1 cellular context compared by ENCODE assay signal in genomic region chr19:14006766-14007562, GRCh38.
TF ChIP-seq lines count a peak whose summit lies in the region.

No MANE protein-coding gene starts in this region.

TF ChIP-seq in HepG2, 621 proteins besides CTCF, POLR2A, EP300 and RAD21 (continued from another document and continues in another):
- TF ChIP-seq SKIL (CRISPR knock-in tag; IDR thresholded peaks at IDR 0.05; ENCODE audit: borderline replicate concordance) (no peak), SOX5 (CRISPR knock-in tag; IDR thresholded peaks at IDR 0.05; ENCODE audit: borderline replicate concordance) (0 out of 2 replicates have a peak, but pooled peaks have one; percentile 33), ZBTB40 (IDR thresholded peaks at IDR 0.05) (no peak), ZBTB40 (CRISPR knock-in tag; IDR thresholded peaks at IDR 0.05) (peak; percentile 64; the same call in 1 of the 2 replicates), MXD4 (CRISPR knock-in tag; IDR thresholded peaks at IDR 0.05) (no peak), ARNTL (CRISPR knock-in tag; IDR thresholded peaks at IDR 0.05) (no peak; the same call in 1 of the 2 replicates), TCF7 (IDR thresholded peaks at IDR 0.05; ENCODE audit: low read depth) (no peak), POLR2AphosphoS2 (IDR thresholded peaks at IDR 0.05; ENCODE audit: low read depth, low read length) (no peak), ZNF766 (CRISPR knock-in tag; IDR thresholded peaks at IDR 0.05; ENCODE audit: borderline replicate concordance) (no peak), GABPA (IDR thresholded peaks at IDR 0.05; ENCODE audit: low read depth, low read length) (no peak; the same call in 1 of the 2 replicates), GABPA (CRISPR knock-in tag; IDR thresholded peaks at IDR 0.05; ENCODE audit: low read depth) (no peak), RBM22 (optimal IDR thresholded peaks at IDR 0.05; ENCODE audit: low read length) (no peak), IRF9 (CRISPR knock-in tag; IDR thresholded peaks at IDR 0.05; ENCODE audit: borderline replicate concordance) (peak; percentile 89; the same call in 1 of the 2 replicates), ZNF639 (CRISPR knock-in tag; conservative IDR thresholded peaks at IDR 0.05) (0 out of 2 replicates have a peak, but pooled peaks have one; percentile 42), ZNF709 (CRISPR knock-in tag; IDR thresholded peaks at IDR 0.05) (peak; percentile 83; the same call in 1 of the 2 replicates), DBP (CRISPR knock-in tag; IDR thresholded peaks at IDR 0.05; ENCODE audit: not compliant biosample characterization) (no peak), SAP130 (CRISPR knock-in tag; IDR thresholded peaks at IDR 0.05; ENCODE audit: low read depth) (peak; percentile 68), AFF4 (CRISPR knock-in tag; IDR thresholded peaks at IDR 0.05) (no peak), ZNF572 (CRISPR knock-in tag; IDR thresholded peaks at IDR 0.05) (no peak), HNF1A (IDR thresholded peaks at IDR 0.05; ENCODE audit: low read depth) (no peak), HNF1A (CRISPR knock-in tag; IDR thresholded peaks at IDR 0.05; ENCODE audit: borderline replicate concordance) (no peak), EZH2 (conservative IDR thresholded peaks at IDR 0.05; ENCODE audit: low read depth, low read length) (no peak), ZSCAN30 (CRISPR knock-in tag; IDR thresholded peaks at IDR 0.05) (no peak), HMG20B (CRISPR knock-in tag; conservative IDR thresholded peaks at IDR 0.05) (peak; percentile 65; the same call in 1 of the 2 replicates), ZNF468 (CRISPR knock-in tag; IDR thresholded peaks at IDR 0.05) (no peak), POGZ (CRISPR knock-in tag; IDR thresholded peaks at IDR 0.05) (peak; percentile 73), TOPORS (CRISPR knock-in tag; IDR thresholded peaks at IDR 0.05) (no peak), PBX2 (CRISPR knock-in tag; IDR thresholded peaks at IDR 0.05) (no peak), ZFP37 (CRISPR knock-in tag; IDR thresholded peaks at IDR 0.05; ENCODE audit: borderline replicate concordance) (no peak), ZNF75D (CRISPR knock-in tag; IDR thresholded peaks at IDR 0.05; ENCODE audit: borderline replicate concordance) (no peak)
